In the genomic region with DNA sequence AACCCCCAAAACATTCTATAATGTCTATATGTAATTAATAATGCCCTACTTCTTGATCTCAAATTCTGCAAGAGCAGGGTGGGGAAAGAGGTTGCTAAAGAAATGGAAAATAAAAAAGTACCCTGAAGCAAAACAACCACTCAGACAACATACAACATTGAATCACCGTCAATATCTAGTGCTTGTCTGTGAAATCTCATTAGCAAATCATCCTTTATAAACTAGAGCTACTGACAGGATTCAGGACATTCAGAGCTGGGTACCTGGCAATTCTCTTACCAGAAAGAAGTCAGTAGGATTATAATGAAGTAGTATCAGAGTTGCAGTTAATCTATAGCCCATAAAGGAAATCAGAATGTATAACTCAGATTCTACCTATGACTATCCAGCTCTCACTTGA, we compare ENCODE assay signal across 27 cellular contexts.
"Had no signal": no experiment of that assay in that cellular context is flagged by ENCODE, and none has a peak within 500 bp of the region (broad histone marks: within the 10 kb centered on the region; RNA-seq: fewer than 3 reads in every experiment).

No MANE protein-coding gene starts in this region.

- DNase-seq: natural killer cell; occipital lobe; ovary; posterior cingulate gyrus; psoas muscle; right lobe of liver; sigmoid colon; small intestine; spleen; stimulated activated CD4-positive, alpha-beta T cell treated with anti-CD3 and anti-CD28 coated beads, Interleukin-12 subunit alpha, Interleukin-12 subunit beta, amount 100 ng/mL, for 4 hours; stimulated activated CD4-positive, alpha-beta T cell treated with anti-CD3 and anti-CD28 coated beads, Interleukin-1b, Interleukin-23, amount 100 ng/mL, for 48 hours; stimulated activated CD4-positive, alpha-beta T cell treated with anti-CD3 and anti-CD28 coated beads, Interleukin-4, amount 100 ng/mL, for 1 hour; stimulated activated CD4-positive, alpha-beta T cell treated with anti-CD3 and anti-CD28 coated beads, Interleukin-4, amount 100 ng/mL, for 4 hours; stimulated activated CD8-positive, alpha-beta memory T cell treated with anti-CD3 and anti-CD28 coated beads, Interleukin-4, amount 100 ng/mL, for 48 hours; stimulated activated naive CD4-positive, alpha-beta T cell; stimulated activated naive CD8-positive, alpha-beta T cell treated with anti-CD3 and anti-CD28 coated beads, Interleukin-15, amount 100 ng/mL, for 72 hours; stimulated activated naive CD8-positive, alpha-beta T cell treated with anti-CD3 and anti-CD28 coated beads, Interleukin-15, Interleukin-2, amounts not matched to agents 100 U/mL and 50 U/mL, for 24 hours; substantia nigra; testis; trophoblast cell; upper lobe of left lung had no signal

- H3K36me3 ChIP-seq: neural progenitor cell, ovary, right lobe of liver, sigmoid colon, spleen, suprapubic skin, tibial nerve, upper lobe of left lung, vagina had no signal

- H3K9me3 ChIP-seq: ovary, psoas muscle, right lobe of liver, sigmoid colon, spleen, suprapubic skin, testis, tibial nerve, upper lobe of left lung, vagina had no signal

- H3K4me3 ChIP-seq: neural progenitor cell, ovary, psoas muscle, right lobe of liver, sigmoid colon, spleen, suprapubic skin, testis, tibial nerve, upper lobe of left lung, vagina had no signal

- H3K27me3 ChIP-seq: neural progenitor cell, ovary, right lobe of liver, sigmoid colon, spleen, suprapubic skin, testis, tibial nerve, upper lobe of left lung, vagina had no signal

- H3K27ac ChIP-seq: neural progenitor cell, ovary, parathyroid adenoma, psoas muscle, right lobe of liver, sigmoid colon, spleen, suprapubic skin, testis, tibial nerve, upper lobe of left lung, vagina had no signal

- ATAC-seq: natural killer cell; psoas muscle; right cardiac atrium; right lobe of liver; stimulated activated naive CD8-positive, alpha-beta T cell treated with anti-CD3 and anti-CD28 coated beads, Interleukin-15, amount 100 ng/mL, for 72 hours; stimulated activated naive CD8-positive, alpha-beta T cell treated with anti-CD3 and anti-CD28 coated beads, Interleukin-15, Interleukin-2, amounts not matched to agents 100 U/mL and 50 U/mL, for 24 hours had no signal

- H3K4me1 ChIP-seq: neural progenitor cell, parathyroid adenoma, right lobe of liver, spleen, suprapubic skin, testis, vagina had no signal
